ENCODE assay signal across 12 cellular contexts in the genomic region with DNA sequence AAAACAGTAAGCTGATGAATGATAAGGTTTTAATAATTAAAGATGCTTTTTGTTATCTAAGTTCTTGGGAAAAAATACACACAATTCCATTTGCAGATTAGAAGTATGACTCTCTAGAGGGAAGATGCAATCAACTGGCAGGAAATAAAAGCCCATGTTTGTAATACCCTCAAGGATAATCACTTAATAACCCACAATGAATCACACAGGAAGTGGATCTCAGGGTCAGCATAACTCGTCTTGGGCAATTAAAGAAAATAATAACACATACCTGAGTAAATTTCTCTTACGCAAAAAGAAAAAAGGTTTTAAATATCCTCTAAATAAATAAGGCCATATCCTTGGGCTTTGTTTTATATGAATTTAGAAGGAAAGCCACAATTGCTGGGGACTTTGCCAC. TPM values are rescaled to one million over a fixed set of nuclear protein-coding genes. Genes with fewer than 3 reads are reported as not detected.
DNase-seq lines count a peak whose midpoint lies in the region; ATAC-seq and TF ChIP-seq lines count a peak whose summit lies in the region.
"Had no signal": no experiment of that assay in that cellular context is flagged by ENCODE, and none has a peak within 500 bp of the region (broad histone marks: within the 10 kb centered on the region; RNA-seq: fewer than 3 reads in every experiment).

No MANE protein-coding gene starts in this region.

- TF ChIP-seq CTCF in MCF 10A (IDR thresholded peaks at IDR 0.05; ENCODE audit: unreplicated experiment) (no peak), lung (IDR thresholded peaks at IDR 0.05; ENCODE audit: control extremely low read depth, extremely low read depth) (no peak), upper lobe of right lung (IDR thresholded peaks at IDR 0.05) (no peak)

- CTCF ChIA-PET in MCF 10A (lab: Yijun Ruan, JAX) = interaction anchor here (0.5 to 3.9 kb wide), 5 partner anchors 10 to 277 kb away, joined by 3 to 21 read pairs (median 7); partner anchors contain the start of gene EID1

- peaks cover 39% of the 10 kb centered on the region for H3K4me1 Mint-ChIP-seq in MCF 10A (ENCODE audit: insufficient read depth, unreplicated experiment)

- BruUV-seq in MCF 10A (replicated peaks; lab: Mats Ljungman, UMichigan) = no TSS peak

- H3K27ac Mint-ChIP-seq in MCF 10A (ENCODE audit: low read depth, unreplicated experiment) = peak overlapping the region; percentile 82

- DNase-seq in Daoy (ENCODE audit: low read depth) (peak; percentile 65), NCI-H146 (lab: John Stamatoyannopoulos, UW) (peak; percentile 49), MCF 10A (ENCODE audit: unreplicated experiment) (peak; percentile 78), lung (ENCODE audit: low spot score) (no peak), upper lobe of right lung (no peak), MG63 (no peak)
- DNase-seq: body of pancreas, Kasumi-1, posterior cingulate gyrus had no signal

- no peak overlapping the region for H3K4me3 Mint-ChIP-seq in MCF 10A (ENCODE audit: unreplicated experiment)

- H3K9me3 Mint-ChIP-seq in MCF 10A (ENCODE audit: unreplicated experiment) = no peaks in the 10 kb centered on the region

- H3K36me3 ChIP-seq in lung (ENCODE audit: control insufficient read depth in 2 of 2, insufficient read depth in 2 of 2, low read length in 2 of 2) (peaks cover 0 to 1% of the 10 kb centered on the region in 2 donors), upper lobe of right lung (no peaks in the 10 kb centered on the region), MG63 (no peaks in the 10 kb centered on the region)
- H3K36me3 ChIP-seq: thoracic aorta had no signal

- POLR2A ChIA-PET in MCF 10A (lab: Yijun Ruan, JAX) = interaction anchor here (0.7 to 2.5 kb wide), 10 partner anchors 9 to 751 kb away, joined by 3 to 33 read pairs (median 4); partner anchors contain the start of genes CEP152, EID1, SECISBP2L and SHC4

- intact Hi-C loops in MCF 10A (cut with micrococcal nuclease) = loop anchor here (2.0 kb wide), 1 partner anchor 752 kb away; the partner anchor contains the start of genes DTWD1 and FAM227B
- intact Hi-C loops in upper lobe of right lung (cut with DNase I) = loop anchor here (10.0 kb wide), 1 partner anchor 276 kb away; no protein-coding TSS in a partner anchor

- no peak overlapping the region for H3K4me3 ChIP-seq in lung
- H3K4me3 ChIP-seq in upper lobe of right lung = no peak overlapping the region
- H3K4me3 ChIP-seq in MG63 = no peak overlapping the region
- H3K4me3 ChIP-seq: body of pancreas, thoracic aorta had no signal

- no peaks in the 10 kb centered on the region for H3K27me3 Mint-ChIP-seq in MCF 10A (ENCODE audit: insufficient read depth, unreplicated experiment)

- 32 to 45% methylated on average over 2 of the region's 2 CpGs for WGBS in lung, 2 donors

- no peaks in the 10 kb centered on the region for H3K27me3 ChIP-seq in lung (ENCODE audit: control insufficient read depth, insufficient read depth)
- H3K27me3 ChIP-seq in upper lobe of right lung = no peaks in the 10 kb centered on the region
- H3K27me3 ChIP-seq in MG63 = no peaks in the 10 kb centered on the region
- H3K27me3 ChIP-seq: body of pancreas had no signal

- H3K27ac ChIP-seq in lung (ENCODE audit: low read depth in 1 of 2, low read length in 1 of 2) (no peak overlapping the region), upper lobe of right lung (no peak overlapping the region)
- H3K27ac ChIP-seq: body of pancreas, thoracic aorta had no signal

- ATAC-seq in lung (ENCODE audit: insufficient read depth, low FRiP score) (peak; percentile 11), HG03442 (IDR thresholded peaks at IDR 0.05; ENCODE audit: unreplicated experiment) (no peak), upper lobe of right lung (no peak), GM18519 (IDR thresholded peaks at IDR 0.05; ENCODE audit: low FRiP score, unreplicated experiment) (no peak)
- ATAC-seq: body of pancreas had no signal

- H3K9me3 ChIP-seq in lung (ENCODE audit: control insufficient read depth in 2 of 2, insufficient read depth in 1 of 2, low read length in 1 of 2) = no peaks in the 10 kb centered on the region
- no peaks in the 10 kb centered on the region for H3K9me3 ChIP-seq in upper lobe of right lung
- no peaks in the 10 kb centered on the region for H3K9me3 ChIP-seq in MG63
- H3K9me3 ChIP-seq: body of pancreas, thoracic aorta had no signal

- H3K36me3 Mint-ChIP-seq in MCF 10A (ENCODE audit: insufficient read depth, unreplicated experiment) = peaks cover 8% of the 10 kb centered on the region

- H3K4me1 ChIP-seq in lung (ENCODE audit: control insufficient read depth in 2 of 2, insufficient read depth in 2 of 2, low read length in 2 of 2) (no peaks in the 10 kb centered on the region), upper lobe of right lung (no peaks in the 10 kb centered on the region)

RNA-seq across cellular contexts. Expression of gene EID1, which starts 9.4 kb away (rescaled TPM):
- total RNA-seq in Daoy (2014; rRNA removed; shearing (Covaris generic)) = 197 and 267 TPM in 2 replicates
- total RNA-seq in MCF 10A (2022) (91.3 and 110 TPM in 2 replicates), lung (100 to 1,000 TPM in 1 of 2 donors, 10 to 100 TPM in 1; 89.0 to 139 TPM), upper lobe of right lung (95.3 TPM)
- 10 to 100 TPM; 82.7 to 84.3 TPM for polyA plus RNA-seq in lung
- total RNA-seq in MG63 (2014; rRNA removed; shearing (Covaris generic); ENCODE audit: low replicate concordance) = 221 and 272 TPM in 2 replicates

RNA-seq across cellular contexts. Expression of gene CEP152, which starts 57.7 kb away (rescaled TPM):
- 15.4 and 22.9 TPM in 2 replicates for total RNA-seq in Daoy (2014; rRNA removed; shearing (Covaris generic))
- 6.4 and 6.5 TPM in 2 replicates for total RNA-seq in MCF 10A (2022)
- 10 to 100 TPM in 1 of 2 donors, 1 to 10 TPM in 1; 4.5 to 15.4 TPM for total RNA-seq in lung
- 1 to 10 TPM in 1 of 2 donors, under 1 TPM in 1; 0.86 to 1.4 TPM for polyA plus RNA-seq in lung
- total RNA-seq in upper lobe of right lung = 4.2 TPM
- 2.3 and 7.4 TPM in 2 replicates for total RNA-seq in MG63 (2014; rRNA removed; shearing (Covaris generic); ENCODE audit: low replicate concordance)

Comparison
In these comparisons a context has a peak if more than half of its experiments do, and no peak if none do; other contexts are left out.
1. DNase-seq: peak in Daoy (single experiment), NCI-H146 (single experiment) and MCF 10A (single experiment); none in lung (single experiment), upper lobe of right lung (single experiment) and MG63 (single experiment).